Comparison of ENCODE assay signal across 1 cellular context in the genomic region with DNA sequence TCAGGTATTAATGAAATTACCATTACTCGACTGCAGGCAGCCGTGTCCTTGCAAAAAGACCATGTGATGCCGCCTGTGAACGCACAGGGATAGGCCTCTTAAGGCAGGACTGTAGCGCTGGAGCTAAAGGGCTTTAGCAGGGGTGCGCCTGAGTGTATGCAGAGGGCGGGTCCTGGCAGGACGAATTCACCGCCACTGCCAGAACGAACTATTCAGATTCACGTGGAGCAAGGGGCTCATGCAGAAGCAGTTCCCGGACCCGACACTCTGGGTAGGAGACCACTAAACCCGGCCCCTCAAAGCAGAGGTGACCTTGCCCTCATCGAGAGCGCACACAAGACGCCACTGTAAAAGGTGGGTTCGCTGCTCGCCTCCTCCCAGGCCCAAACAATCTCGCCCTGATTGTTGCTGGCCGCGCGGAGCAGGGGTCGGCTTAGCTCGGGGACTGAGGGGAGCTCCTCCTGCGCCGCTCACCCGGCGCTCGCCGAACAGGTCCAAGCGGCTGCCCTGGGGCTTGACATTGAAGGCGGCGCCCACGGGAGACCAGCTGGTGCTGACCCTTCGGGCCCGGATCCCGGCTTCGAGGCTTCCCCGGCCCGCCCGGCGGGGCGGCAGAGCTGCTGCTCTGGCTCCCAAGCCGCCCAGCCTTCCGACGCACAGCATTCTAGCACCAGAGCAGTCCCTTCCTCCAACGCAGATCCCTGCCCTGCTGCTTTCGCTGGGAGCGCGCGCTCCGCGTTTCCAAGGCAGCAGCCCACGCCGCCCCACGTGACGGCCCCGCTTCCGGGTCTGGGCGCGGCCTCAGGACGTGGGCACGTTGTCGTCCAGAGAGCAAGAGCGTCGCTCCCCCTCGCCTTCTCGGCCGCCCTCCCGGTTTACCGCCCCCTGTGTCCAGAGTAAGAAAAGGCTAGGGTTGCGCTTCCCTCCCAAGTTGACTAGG.
TF ChIP-seq lines count a peak whose summit lies in the region.

A gene (minus strand): TSS at position 743 of the 940 bp plus-strand sequence. CDS start 80 bp downstream, at position 663.

TF ChIP-seq in HepG2, 621 proteins besides CTCF, POLR2A, EP300 and RAD21 (continued from another document and continues in another):
- TF ChIP-seq, protein P1, sequence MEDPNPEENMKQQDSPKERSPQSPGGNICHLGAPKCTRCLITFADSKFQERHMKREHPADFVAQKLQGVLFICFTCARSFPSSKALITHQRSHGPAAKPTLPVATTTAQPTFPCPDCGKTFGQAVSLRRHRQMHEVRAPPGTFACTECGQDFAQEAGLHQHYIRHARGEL (CRISPR knock-in tag; IDR thresholded peaks at IDR 0.05), result no peak
- TF ChIP-seq ZFP41 (CRISPR knock-in tag; IDR thresholded peaks at IDR 0.05; ENCODE audit: borderline replicate concordance), result no peak
- TF ChIP-seq, protein P2, sequence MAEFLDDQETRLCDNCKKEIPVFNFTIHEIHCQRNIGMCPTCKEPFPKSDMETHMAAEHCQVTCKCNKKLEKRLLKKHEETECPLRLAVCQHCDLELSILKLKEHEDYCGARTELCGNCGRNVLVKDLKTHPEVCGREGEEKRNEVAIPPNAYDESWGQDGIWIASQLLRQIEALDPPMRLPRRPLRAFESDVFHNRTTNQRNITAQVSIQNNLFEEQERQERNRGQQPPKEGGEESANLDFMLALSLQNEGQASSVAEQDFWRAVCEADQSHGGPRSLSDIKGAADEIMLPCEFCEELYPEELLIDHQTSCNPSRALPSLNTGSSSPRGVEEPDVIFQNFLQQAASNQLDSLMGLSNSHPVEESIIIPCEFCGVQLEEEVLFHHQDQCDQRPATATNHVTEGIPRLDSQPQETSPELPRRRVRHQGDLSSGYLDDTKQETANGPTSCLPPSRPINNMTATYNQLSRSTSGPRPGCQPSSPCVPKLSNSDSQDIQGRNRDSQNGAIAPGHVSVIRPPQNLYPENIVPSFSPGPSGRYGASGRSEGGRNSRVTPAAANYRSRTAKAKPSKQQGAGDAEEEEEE (CRISPR knock-in tag; IDR thresholded peaks at IDR 0.05; ENCODE audit: borderline replicate concordance), result peak; percentile 74; the same call in 1 of the 2 replicates
- TF ChIP-seq RFX5 (IDR thresholded peaks at IDR 0.05; ENCODE audit: low read depth, low read length), result no peak
- peak; percentile 79 for TF ChIP-seq ZNF331 (CRISPR knock-in tag; IDR thresholded peaks at IDR 0.05)
- TF ChIP-seq, protein P3, sequence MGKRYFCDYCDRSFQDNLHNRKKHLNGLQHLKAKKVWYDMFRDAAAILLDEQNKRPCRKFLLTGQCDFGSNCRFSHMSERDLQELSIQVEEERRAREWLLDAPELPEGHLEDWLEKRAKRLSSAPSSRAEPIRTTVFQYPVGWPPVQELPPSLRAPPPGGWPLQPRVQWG (CRISPR knock-in tag; IDR thresholded peaks at IDR 0.05; ENCODE audit: borderline replicate concordance, low read depth), result no peak
- no peak for TF ChIP-seq ESRRA (CRISPR knock-in tag; IDR thresholded peaks at IDR 0.05; ENCODE audit: low read depth)
- TF ChIP-seq HES4 (CRISPR knock-in tag; IDR thresholded peaks at IDR 0.05; ENCODE audit: borderline replicate concordance), result no peak
- no peak for TF ChIP-seq TRIM24 (CRISPR knock-in tag; IDR thresholded peaks at IDR 0.05)
- TF ChIP-seq ZNF850 (CRISPR knock-in tag; conservative IDR thresholded peaks at IDR 0.05), result no peak
- no peak for TF ChIP-seq ZNF678 (CRISPR knock-in tag; IDR thresholded peaks at IDR 0.05)
- TF ChIP-seq CCDC6 (CRISPR knock-in tag; IDR thresholded peaks at IDR 0.05), result peak; percentile 29; the same call in 1 of the 2 replicates
- TF ChIP-seq, protein P4, sequence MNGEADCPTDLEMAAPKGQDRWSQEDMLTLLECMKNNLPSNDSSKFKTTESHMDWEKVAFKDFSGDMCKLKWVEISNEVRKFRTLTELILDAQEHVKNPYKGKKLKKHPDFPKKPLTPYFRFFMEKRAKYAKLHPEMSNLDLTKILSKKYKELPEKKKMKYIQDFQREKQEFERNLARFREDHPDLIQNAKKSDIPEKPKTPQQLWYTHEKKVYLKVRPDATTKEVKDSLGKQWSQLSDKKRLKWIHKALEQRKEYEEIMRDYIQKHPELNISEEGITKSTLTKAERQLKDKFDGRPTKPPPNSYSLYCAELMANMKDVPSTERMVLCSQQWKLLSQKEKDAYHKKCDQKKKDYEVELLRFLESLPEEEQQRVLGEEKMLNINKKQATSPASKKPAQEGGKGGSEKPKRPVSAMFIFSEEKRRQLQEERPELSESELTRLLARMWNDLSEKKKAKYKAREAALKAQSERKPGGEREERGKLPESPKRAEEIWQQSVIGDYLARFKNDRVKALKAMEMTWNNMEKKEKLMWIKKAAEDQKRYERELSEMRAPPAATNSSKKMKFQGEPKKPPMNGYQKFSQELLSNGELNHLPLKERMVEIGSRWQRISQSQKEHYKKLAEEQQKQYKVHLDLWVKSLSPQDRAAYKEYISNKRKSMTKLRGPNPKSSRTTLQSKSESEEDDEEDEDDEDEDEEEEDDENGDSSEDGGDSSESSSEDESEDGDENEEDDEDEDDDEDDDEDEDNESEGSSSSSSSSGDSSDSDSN (CRISPR knock-in tag; IDR thresholded peaks at IDR 0.05), result peak; percentile 56
- TF ChIP-seq, protein P5, sequence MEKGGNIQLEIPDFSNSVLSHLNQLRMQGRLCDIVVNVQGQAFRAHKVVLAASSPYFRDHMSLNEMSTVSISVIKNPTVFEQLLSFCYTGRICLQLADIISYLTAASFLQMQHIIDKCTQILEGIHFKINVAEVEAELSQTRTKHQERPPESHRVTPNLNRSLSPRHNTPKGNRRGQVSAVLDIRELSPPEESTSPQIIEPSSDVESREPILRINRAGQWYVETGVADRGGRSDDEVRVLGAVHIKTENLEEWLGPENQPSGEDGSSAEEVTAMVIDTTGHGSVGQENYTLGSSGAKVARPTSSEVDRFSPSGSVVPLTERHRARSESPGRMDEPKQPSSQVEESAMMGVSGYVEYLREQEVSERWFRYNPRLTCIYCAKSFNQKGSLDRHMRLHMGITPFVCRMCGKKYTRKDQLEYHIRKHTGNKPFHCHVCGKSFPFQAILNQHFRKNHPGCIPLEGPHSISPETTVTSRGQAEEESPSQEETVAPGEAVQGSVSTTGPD (CRISPR knock-in tag; IDR thresholded peaks at IDR 0.05), result no peak
- TF ChIP-seq KLF15 (CRISPR knock-in tag; IDR thresholded peaks at IDR 0.05; ENCODE audit: borderline replicate concordance), result no peak
- TF ChIP-seq, protein P6, sequence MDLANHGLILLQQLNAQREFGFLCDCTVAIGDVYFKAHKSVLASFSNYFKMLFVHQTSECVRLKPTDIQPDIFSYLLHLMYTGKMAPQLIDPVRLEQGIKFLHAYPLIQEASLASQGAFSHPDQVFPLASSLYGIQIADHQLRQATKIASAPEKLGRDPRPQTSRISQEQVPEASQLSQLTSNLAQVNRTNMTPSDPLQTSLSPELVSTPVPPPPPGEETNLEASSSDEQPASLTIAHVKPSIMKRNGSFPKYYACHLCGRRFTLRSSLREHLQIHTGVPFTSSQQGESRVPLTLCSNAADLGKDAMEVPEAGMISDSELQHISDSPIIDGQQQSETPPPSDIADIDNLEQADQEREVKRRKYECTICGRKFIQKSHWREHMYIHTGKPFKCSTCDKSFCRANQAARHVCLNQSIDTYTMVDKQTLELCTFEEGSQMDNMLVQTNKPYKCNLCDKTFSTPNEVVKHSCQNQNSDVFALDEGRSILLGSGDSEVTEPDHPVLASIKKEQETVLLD (CRISPR knock-in tag; IDR thresholded peaks at IDR 0.05; ENCODE audit: low read depth), result no peak
- TF ChIP-seq ERF (CRISPR knock-in tag; IDR thresholded peaks at IDR 0.05), result 0 out of 2 replicates have a peak, but pooled peaks have one; percentile 38
- TF ChIP-seq CEBPB (IDR thresholded peaks at IDR 0.05; ENCODE audit: borderline replicate concordance, low read depth, low read length), result no peak
- TF ChIP-seq RFXANK (CRISPR knock-in tag; IDR thresholded peaks at IDR 0.05), result no peak
- TF ChIP-seq ATF7 (IDR thresholded peaks at IDR 0.05), result no peak
- TF ChIP-seq ATF7 (CRISPR knock-in tag; IDR thresholded peaks at IDR 0.05), result peak; percentile 42; the same call in 1 of the 2 replicates
- TF ChIP-seq, protein P7, sequence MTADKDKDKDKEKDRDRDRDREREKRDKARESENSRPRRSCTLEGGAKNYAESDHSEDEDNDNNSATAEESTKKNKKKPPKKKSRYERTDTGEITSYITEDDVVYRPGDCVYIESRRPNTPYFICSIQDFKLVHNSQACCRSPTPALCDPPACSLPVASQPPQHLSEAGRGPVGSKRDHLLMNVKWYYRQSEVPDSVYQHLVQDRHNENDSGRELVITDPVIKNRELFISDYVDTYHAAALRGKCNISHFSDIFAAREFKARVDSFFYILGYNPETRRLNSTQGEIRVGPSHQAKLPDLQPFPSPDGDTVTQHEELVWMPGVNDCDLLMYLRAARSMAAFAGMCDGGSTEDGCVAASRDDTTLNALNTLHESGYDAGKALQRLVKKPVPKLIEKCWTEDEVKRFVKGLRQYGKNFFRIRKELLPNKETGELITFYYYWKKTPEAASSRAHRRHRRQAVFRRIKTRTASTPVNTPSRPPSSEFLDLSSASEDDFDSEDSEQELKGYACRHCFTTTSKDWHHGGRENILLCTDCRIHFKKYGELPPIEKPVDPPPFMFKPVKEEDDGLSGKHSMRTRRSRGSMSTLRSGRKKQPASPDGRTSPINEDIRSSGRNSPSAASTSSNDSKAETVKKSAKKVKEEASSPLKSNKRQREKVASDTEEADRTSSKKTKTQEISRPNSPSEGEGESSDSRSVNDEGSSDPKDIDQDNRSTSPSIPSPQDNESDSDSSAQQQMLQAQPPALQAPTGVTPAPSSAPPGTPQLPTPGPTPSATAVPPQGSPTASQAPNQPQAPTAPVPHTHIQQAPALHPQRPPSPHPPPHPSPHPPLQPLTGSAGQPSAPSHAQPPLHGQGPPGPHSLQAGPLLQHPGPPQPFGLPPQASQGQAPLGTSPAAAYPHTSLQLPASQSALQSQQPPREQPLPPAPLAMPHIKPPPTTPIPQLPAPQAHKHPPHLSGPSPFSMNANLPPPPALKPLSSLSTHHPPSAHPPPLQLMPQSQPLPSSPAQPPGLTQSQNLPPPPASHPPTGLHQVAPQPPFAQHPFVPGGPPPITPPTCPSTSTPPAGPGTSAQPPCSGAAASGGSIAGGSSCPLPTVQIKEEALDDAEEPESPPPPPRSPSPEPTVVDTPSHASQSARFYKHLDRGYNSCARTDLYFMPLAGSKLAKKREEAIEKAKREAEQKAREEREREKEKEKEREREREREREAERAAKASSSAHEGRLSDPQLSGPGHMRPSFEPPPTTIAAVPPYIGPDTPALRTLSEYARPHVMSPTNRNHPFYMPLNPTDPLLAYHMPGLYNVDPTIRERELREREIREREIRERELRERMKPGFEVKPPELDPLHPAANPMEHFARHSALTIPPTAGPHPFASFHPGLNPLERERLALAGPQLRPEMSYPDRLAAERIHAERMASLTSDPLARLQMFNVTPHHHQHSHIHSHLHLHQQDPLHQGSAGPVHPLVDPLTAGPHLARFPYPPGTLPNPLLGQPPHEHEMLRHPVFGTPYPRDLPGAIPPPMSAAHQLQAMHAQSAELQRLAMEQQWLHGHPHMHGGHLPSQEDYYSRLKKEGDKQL (CRISPR knock-in tag; IDR thresholded peaks at IDR 0.05; ENCODE audit: low read depth), result no peak
- TF ChIP-seq ZBTB3 (CRISPR knock-in tag; IDR thresholded peaks at IDR 0.05; ENCODE audit: borderline replicate concordance, low read depth), result no peak
- TF ChIP-seq ZC3H13 (CRISPR knock-in tag; IDR thresholded peaks at IDR 0.05), result no peak
- no peak for TF ChIP-seq NFKBIZ (CRISPR knock-in tag; IDR thresholded peaks at IDR 0.05)
- TF ChIP-seq, protein P8, sequence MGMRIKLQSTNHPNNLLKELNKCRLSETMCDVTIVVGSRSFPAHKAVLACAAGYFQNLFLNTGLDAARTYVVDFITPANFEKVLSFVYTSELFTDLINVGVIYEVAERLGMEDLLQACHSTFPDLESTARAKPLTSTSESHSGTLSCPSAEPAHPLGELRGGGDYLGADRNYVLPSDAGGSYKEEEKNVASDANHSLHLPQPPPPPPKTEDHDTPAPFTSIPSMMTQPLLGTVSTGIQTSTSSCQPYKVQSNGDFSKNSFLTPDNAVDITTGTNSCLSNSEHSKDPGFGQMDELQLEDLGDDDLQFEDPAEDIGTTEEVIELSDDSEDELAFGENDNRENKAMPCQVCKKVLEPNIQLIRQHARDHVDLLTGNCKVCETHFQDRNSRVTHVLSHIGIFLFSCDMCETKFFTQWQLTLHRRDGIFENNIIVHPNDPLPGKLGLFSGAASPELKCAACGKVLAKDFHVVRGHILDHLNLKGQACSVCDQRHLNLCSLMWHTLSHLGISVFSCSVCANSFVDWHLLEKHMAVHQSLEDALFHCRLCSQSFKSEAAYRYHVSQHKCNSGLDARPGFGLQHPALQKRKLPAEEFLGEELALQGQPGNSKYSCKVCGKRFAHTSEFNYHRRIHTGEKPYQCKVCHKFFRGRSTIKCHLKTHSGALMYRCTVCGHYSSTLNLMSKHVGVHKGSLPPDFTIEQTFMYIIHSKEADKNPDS (CRISPR knock-in tag; IDR thresholded peaks at IDR 0.05), result no peak
- TF ChIP-seq, protein P9, sequence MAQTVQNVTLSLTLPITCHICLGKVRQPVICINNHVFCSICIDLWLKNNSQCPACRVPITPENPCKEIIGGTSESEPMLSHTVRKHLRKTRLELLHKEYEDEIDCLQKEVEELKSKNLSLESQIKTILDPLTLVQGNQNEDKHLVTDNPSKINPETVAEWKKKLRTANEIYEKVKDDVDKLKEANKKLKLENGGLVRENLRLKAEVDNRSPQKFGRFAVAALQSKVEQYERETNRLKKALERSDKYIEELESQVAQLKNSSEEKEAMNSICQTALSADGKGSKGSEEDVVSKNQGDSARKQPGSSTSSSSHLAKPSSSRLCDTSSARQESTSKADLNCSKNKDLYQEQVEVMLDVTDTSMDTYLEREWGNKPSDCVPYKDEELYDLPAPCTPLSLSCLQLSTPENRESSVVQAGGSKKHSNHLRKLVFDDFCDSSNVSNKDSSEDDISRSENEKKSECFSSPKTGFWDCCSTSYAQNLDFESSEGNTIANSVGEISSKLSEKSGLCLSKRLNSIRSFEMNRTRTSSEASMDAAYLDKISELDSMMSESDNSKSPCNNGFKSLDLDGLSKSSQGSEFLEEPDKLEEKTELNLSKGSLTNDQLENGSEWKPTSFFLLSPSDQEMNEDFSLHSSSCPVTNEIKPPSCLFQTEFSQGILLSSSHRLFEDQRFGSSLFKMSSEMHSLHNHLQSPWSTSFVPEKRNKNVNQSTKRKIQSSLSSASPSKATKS (CRISPR knock-in tag; IDR thresholded peaks at IDR 0.05), result no peak
- TF ChIP-seq, protein P10, sequence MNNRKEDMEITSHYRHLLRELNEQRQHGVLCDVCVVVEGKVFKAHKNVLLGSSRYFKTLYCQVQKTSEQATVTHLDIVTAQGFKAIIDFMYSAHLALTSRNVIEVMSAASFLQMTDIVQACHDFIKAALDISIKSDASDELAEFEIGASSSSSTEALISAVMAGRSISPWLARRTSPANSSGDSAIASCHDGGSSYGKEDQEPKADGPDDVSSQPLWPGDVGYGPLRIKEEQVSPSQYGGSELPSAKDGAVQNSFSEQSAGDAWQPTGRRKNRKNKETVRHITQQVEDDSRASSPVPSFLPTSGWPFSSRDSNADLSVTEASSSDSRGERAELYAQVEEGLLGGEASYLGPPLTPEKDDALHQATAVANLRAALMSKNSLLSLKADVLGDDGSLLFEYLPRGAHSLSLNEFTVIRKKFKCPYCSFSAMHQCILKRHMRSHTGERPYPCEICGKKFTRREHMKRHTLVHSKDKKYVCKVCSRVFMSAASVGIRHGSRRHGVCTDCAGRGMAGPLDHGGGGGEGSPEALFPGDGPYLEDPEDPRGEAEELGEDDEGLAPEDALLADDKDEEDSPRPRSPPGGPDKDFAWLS (CRISPR knock-in tag; IDR thresholded peaks at IDR 0.05; ENCODE audit: borderline replicate concordance), result no peak
- TF ChIP-seq HCFC1 (IDR thresholded peaks at IDR 0.05; ENCODE audit: low read depth, low read length), result peak; percentile 67
- peak; percentile 66 for TF ChIP-seq CREB1 (IDR thresholded peaks at IDR 0.05)
- TF ChIP-seq CREB1 (CRISPR knock-in tag; IDR thresholded peaks at IDR 0.05), result peak; percentile 90
